24 cellular contexts compared by ENCODE assay signal in genomic region chr1:232788235-232788872, GRCh38.
"Had no signal": no experiment of that assay in that cellular context is flagged by ENCODE, and none has a peak within 500 bp of the region (broad histone marks: within the 10 kb centered on the region; RNA-seq: fewer than 3 reads in every experiment).

No MANE protein-coding gene starts in this region.

- ATAC-seq: activated naive CD8-positive, alpha-beta T cell treated with anti-CD3 and anti-CD28 coated beads, Interleukin-2, amount 50 U/mL, for 24 hours; activated T-cell treated with anti-CD3 and anti-CD28 coated beads, Interleukin-2, amount 50 U/mL, for 4 hours; activated T-helper 17 cell treated with anti-CD3 and anti-CD28 coated beads, Interleukin-2, amount 50 U/mL, for 72 hours; esophagus mucosa; left lung; naive thymus-derived CD8-positive, alpha-beta T cell; psoas muscle had no signal

- H3K4me1 ChIP-seq: left lung, parathyroid adenoma, testis had no signal

- H3K27me3 ChIP-seq: heart right ventricle, left lung, spleen, testis, transverse colon had no signal

- H3K9me3 ChIP-seq: heart right ventricle, left lung, psoas muscle, spleen, testis, transverse colon had no signal

- H3K27ac ChIP-seq: heart right ventricle, left lung, parathyroid adenoma, psoas muscle, spleen, testis, transverse colon, VCaP had no signal

- H3K36me3 ChIP-seq: heart right ventricle, left lung, spleen, transverse colon had no signal

- H3K4me3 ChIP-seq: heart right ventricle, left lung, psoas muscle, spleen, testis, transverse colon had no signal

- DNase-seq: activated CD4-positive, alpha-beta memory T cell treated with anti-CD3 and anti-CD28 coated beads, Interleukin-2, amount 10 ng/mL, durations not matched to agents 7 days and 5 days; activated CD4-positive, alpha-beta T cell treated with anti-CD3 and anti-CD28 coated beads for 48 hours; activated gamma-delta T cell treated with Interleukin-2 at 50 U/mL for 16 hours; activated naive CD8-positive, alpha-beta T cell treated with anti-CD3 and anti-CD28 coated beads, Interleukin-2, amount 50 U/mL, for 24 hours; activated T-cell treated with anti-CD3 and anti-CD28 coated beads, Interleukin-2, amount 50 U/mL, for 4 hours; amygdala; endodermal cell; foreskin fibroblast; heart right ventricle; left lung; midbrain; naive thymus-derived CD8-positive, alpha-beta T cell; nucleus accumbens; psoas muscle; spleen; stimulated activated naive CD4-positive, alpha-beta T cell; T-helper 1 cell; T-helper 9 cell; testis; transverse colon had no signal

- H3K79me2 ChIP-seq: parathyroid adenoma had no signal

- H2AFZ ChIP-seq: parathyroid adenoma had no signal
